In genomic region chr16:57979006-57979585, GRCh38 we compare ENCODE assay signal across 15 cellular contexts. TPM values are rescaled to one million over a fixed set of nuclear protein-coding genes. Genes with fewer than 3 reads are reported as not detected.
DNase-seq lines count a peak whose midpoint lies in the region; ATAC-seq and TF ChIP-seq lines count a peak whose summit lies in the region.
"Had no signal": no experiment of that assay in that cellular context is flagged by ENCODE, and none has a peak within 500 bp of the region (broad histone marks: within the 10 kb centered on the region; RNA-seq: fewer than 3 reads in every experiment).

No MANE protein-coding gene starts in this region.

- intact Hi-C loops in Right ventricle myocardium superior (cut with DNase I) (no loop called here), cardiac septum (cut with DNase I) (no loop called here)

- H2AFZ ChIP-seq in osteoblast (ENCODE audit: low read length), result no peak overlapping the region

- no peaks in the 10 kb centered on the region for H3K79me2 ChIP-seq in osteoblast (ENCODE audit: insufficient read depth, low read length)

- no peaks in the 10 kb centered on the region for H3K36me3 Mint-ChIP-seq in chondrocyte (ENCODE audit: low read depth)
- H3K36me3 Mint-ChIP-seq: CD4-positive, CD25-positive, alpha-beta regulatory T cell had no signal

- peaks cover 5% of the 10 kb centered on the region for H3K27me3 Mint-ChIP-seq in chondrocyte (ENCODE audit: low read depth)

- TF ChIP-seq CTCF in chondrocyte (IDR thresholded peaks at IDR 0.05) (no peak), osteoblast (IDR thresholded peaks at IDR 0.05; ENCODE audit: extremely low read depth, low read depth, low read length) (no peak)

- CTCF ChIA-PET in HEK293T (lab: Yijun Ruan, JAX), result no interaction called here

- ATAC-seq in Right ventricle myocardium superior (ENCODE audit: poor library complexity), result no peak
- ATAC-seq: HCT116 had no signal

- H3K27ac Mint-ChIP-seq in chondrocyte (ENCODE audit: unreplicated experiment), result no peak overlapping the region
- H3K27ac Mint-ChIP-seq: CD4-positive, CD25-positive, alpha-beta regulatory T cell had no signal

- H3K9me3 Mint-ChIP-seq in chondrocyte (ENCODE audit: low read depth), result no peaks in the 10 kb centered on the region
- H3K9me3 Mint-ChIP-seq: CD4-positive, CD25-positive, alpha-beta regulatory T cell had no signal

- no peak overlapping the region for H3K4me2 ChIP-seq in osteoblast (ENCODE audit: insufficient read depth, low read length)
- H3K4me2 ChIP-seq: BLaER1 treated with 17β-estradiol and CSF1 and Interleukin-3, amounts not matched to agents 10 nM and 100 nM had no signal

- H3K27ac ChIP-seq in osteoblast (ENCODE audit: low read depth, low read length), result no peak overlapping the region
- H3K27ac ChIP-seq: BLaER1 treated with 17β-estradiol and CSF1 and Interleukin-3, amounts not matched to agents 10 nM and 100 nM; HL-60 had no signal

- no peaks in the 10 kb centered on the region for H3K4me1 Mint-ChIP-seq in chondrocyte (ENCODE audit: low read depth)

- H3K4me1 ChIP-seq in osteoblast (ENCODE audit: insufficient read depth, low read length), result no peaks in the 10 kb centered on the region

- H3K4me3 Mint-ChIP-seq in chondrocyte (ENCODE audit: unreplicated experiment), result no peak overlapping the region

- H3K4me3 ChIP-seq in osteoblast (ENCODE audit: insufficient read depth, low read length), result no peak overlapping the region
- H3K4me3 ChIP-seq: BLaER1 treated with 17β-estradiol and CSF1 and Interleukin-3, amounts not matched to agents 10 nM and 100 nM had no signal

- peak; percentile 5 for DNase-seq in Right ventricle myocardium superior
- no peak for DNase-seq in cardiac septum (ENCODE audit: low spot score)
- peak; percentile 39 for DNase-seq in chondrocyte (ENCODE audit: low spot score)
- peak; percentile 22 for DNase-seq in osteoblast (ENCODE audit: insufficient read length, low spot score, missing footprints)
- DNase-seq in NK-92 treated with Interleukin-12 subunit alpha and Interleukin-12 subunit beta, amount 100 ng/mL, for 24 hours (lab: John Stamatoyannopoulos, UW), result no peak
- no peak for DNase-seq in HEK293T (ENCODE audit: extremely low spot score)
- no peak for DNase-seq in NCI-H1105 (lab: John Stamatoyannopoulos, UW)
- DNase-seq: ACHN; Calu3; CD4-positive, CD25-positive, alpha-beta regulatory T cell; DMS 273 treated with DMSO at 0.1 percent for 48 hours had no signal

- no peaks in the 10 kb centered on the region for H3K36me3 ChIP-seq in osteoblast (ENCODE audit: insufficient read depth, low read length)
- H3K36me3 ChIP-seq: BLaER1 treated with 17β-estradiol and CSF1 and Interleukin-3, amounts not matched to agents 10 nM and 100 nM had no signal

- POLR2A ChIA-PET in HEK293T (lab: Yijun Ruan, JAX), result no interaction called here

- H3K27me3 ChIP-seq in osteoblast (ENCODE audit: insufficient read depth, low read length), result peaks cover 18% of the 10 kb centered on the region
- H3K27me3 ChIP-seq: BLaER1 treated with 17β-estradiol and CSF1 and Interleukin-3, amounts not matched to agents 10 nM and 100 nM had no signal

- no peaks in the 10 kb centered on the region for H3K9me3 ChIP-seq in osteoblast (ENCODE audit: low read depth, low read length)
- H3K9me3 ChIP-seq: BLaER1 treated with 17β-estradiol and CSF1 and Interleukin-3, amounts not matched to agents 10 nM and 100 nM had no signal

- no peaks in the 10 kb centered on the region for H4K20me1 ChIP-seq in osteoblast (ENCODE audit: insufficient read depth, low read length)
- H4K20me1 ChIP-seq: BLaER1 treated with 17β-estradiol and CSF1 and Interleukin-3, amounts not matched to agents 10 nM and 100 nM had no signal

TF ChIP-seq in HEK293T, 16 proteins besides CTCF, POLR2A, EP300 and RAD21:
- TF ChIP-seq CTBP1 (IDR thresholded peaks at IDR 0.05; ENCODE audit: borderline replicate concordance), result no peak
- TF ChIP-seq ARNT (IDR thresholded peaks at IDR 0.05), result no peak
- no peak for TF ChIP-seq HDGF (IDR thresholded peaks at IDR 0.05; ENCODE audit: borderline replicate concordance)
- no peak for TF ChIP-seq SP1 (IDR thresholded peaks at IDR 0.05)
- no peak for TF ChIP-seq PKNOX1 (IDR thresholded peaks at IDR 0.05)
- no peak for TF ChIP-seq BHLHE40 (IDR thresholded peaks at IDR 0.05; ENCODE audit: borderline replicate concordance)
- no peak for TF ChIP-seq ELF4 (IDR thresholded peaks at IDR 0.05)
- no peak for TF ChIP-seq LEF1 (IDR thresholded peaks at IDR 0.05; ENCODE audit: borderline replicate concordance)
- TF ChIP-seq FOXA1 (IDR thresholded peaks at IDR 0.05), result no peak
- no peak for TF ChIP-seq ZNF384 (IDR thresholded peaks at IDR 0.05)
- TF ChIP-seq SUZ12 (IDR thresholded peaks at IDR 0.05), result no peak
- no peak for TF ChIP-seq NFRKB (IDR thresholded peaks at IDR 0.05)
- no peak for TF ChIP-seq L3MBTL2 (conservative IDR thresholded peaks at IDR 0.05)

RNA-seq across cellular contexts. Expression of gene CNGB1, which starts 8.2 kb away (rescaled TPM):
- total RNA-seq in Right ventricle myocardium superior (not detected), cardiac septum (not detected), chondrocyte (not detected in 3 replicates), osteoblast (not detected in 2 replicates)
- total RNA-seq: A172; CD4-positive, CD25-positive, alpha-beta regulatory T cell had no signal

RNA-seq across cellular contexts. Expression of gene ZNF319, which starts 21.4 kb away (rescaled TPM):
- total RNA-seq in Right ventricle myocardium superior (8.1 TPM), cardiac septum (7.2 TPM), chondrocyte (9.2 to 12.0 TPM (median 11.9 TPM) in 3 replicates), osteoblast (4.3 and 5.6 TPM in 2 replicates)

RNA-seq across cellular contexts. Expression of gene USB1, which starts 22.1 kb away (rescaled TPM):
- total RNA-seq in Right ventricle myocardium superior (32.1 TPM), cardiac septum (36.0 TPM), chondrocyte (37.9 to 46.0 TPM (median 41.5 TPM) in 3 replicates), osteoblast (17.7 and 19.2 TPM in 2 replicates)

RNA-seq across cellular contexts. Expression of gene MMP15, which starts 46.5 kb away (rescaled TPM):
- total RNA-seq in Right ventricle myocardium superior (55.2 TPM), cardiac septum (53.5 TPM), chondrocyte (5.9 to 12.0 TPM (median 11.2 TPM) in 3 replicates), osteoblast (7.7 and 9.4 TPM in 2 replicates)

Comparison
In these comparisons a context has a peak if more than half of its experiments do, and no peak if none do; other contexts are left out.
1. DNase-seq: peak in Right ventricle myocardium superior (single experiment), chondrocyte (single experiment) and osteoblast (single experiment); none in cardiac septum (single experiment), NK-92 treated with Interleukin-12 subunit alpha and Interleukin-12 subunit beta, amount 100 ng/mL, for 24 hours (single experiment), HEK293T (single experiment) and NCI-H1105 (single experiment).